ENCODE assay signal across 3 cellular contexts in genomic region chr14:102556098-102556677, GRCh38.
TF ChIP-seq lines count a peak whose summit lies in the region.

No MANE protein-coding gene starts in this region.

TF ChIP-seq in SK-N-SH, 30 proteins besides CTCF, POLR2A, EP300 and RAD21:
- TF ChIP-seq POLR2AphosphoS5 (IDR thresholded peaks at IDR 0.05; ENCODE audit: low read depth, low read length): no peak
- TF ChIP-seq FOXM1 (IDR thresholded peaks at IDR 0.05; ENCODE audit: low read depth): no peak

TF ChIP-seq in SK-N-SH treated with all-trans-retinoic acid at 6 μM for 48 hours, 23 proteins besides CTCF, POLR2A, EP300 and RAD21:
- no peak for TF ChIP-seq ZNF8 (CRISPR knock-in tag; IDR thresholded peaks at IDR 0.05)
- no peak for TF ChIP-seq TOX (CRISPR knock-in tag; IDR thresholded peaks at IDR 0.05; ENCODE audit: borderline replicate concordance)
- no peak for TF ChIP-seq GLIS3 (CRISPR knock-in tag; IDR thresholded peaks at IDR 0.05)
- TF ChIP-seq CSRNP3 (CRISPR knock-in tag; IDR thresholded peaks at IDR 0.05): no peak
- no peak for TF ChIP-seq ZFP30 (CRISPR knock-in tag; IDR thresholded peaks at IDR 0.05)
- no peak for TF ChIP-seq CREB5 (CRISPR knock-in tag; IDR thresholded peaks at IDR 0.05; ENCODE audit: low read depth)
- TF ChIP-seq BACH2 (CRISPR knock-in tag; IDR thresholded peaks at IDR 0.05; ENCODE audit: borderline replicate concordance): no peak
- no peak for TF ChIP-seq ISL1 (CRISPR knock-in tag; IDR thresholded peaks at IDR 0.05)
- no peak for TF ChIP-seq TCF4 (CRISPR knock-in tag; IDR thresholded peaks at IDR 0.05; ENCODE audit: borderline replicate concordance)
- no peak for TF ChIP-seq RARB (CRISPR knock-in tag; IDR thresholded peaks at IDR 0.05)
- TF ChIP-seq TSHZ2 (CRISPR knock-in tag; IDR thresholded peaks at IDR 0.05): no peak
- no peak for TF ChIP-seq SNAI2 (CRISPR knock-in tag; IDR thresholded peaks at IDR 0.05)
- TF ChIP-seq ZNF565 (CRISPR knock-in tag; conservative IDR thresholded peaks at IDR 0.05; ENCODE audit: low read depth): no peak
- TF ChIP-seq PPARA (CRISPR knock-in tag; IDR thresholded peaks at IDR 0.05; ENCODE audit: borderline replicate concordance): no peak
TF ChIP-seq in SK-N-SH treated with all-trans-retinoic acid at 6 μM for 48 hours: peak in this region for 0.

TF ChIP-seq in K562, 482 proteins besides CTCF, POLR2A, EP300 and RAD21:
- 0 out of 2 replicates have a peak, but pooled peaks have one; percentile 16 for TF ChIP-seq POLR2AphosphoS2 (IDR thresholded peaks at IDR 0.05; ENCODE audit: low read length)
- TF ChIP-seq HNRNPUL1 (IDR thresholded peaks at IDR 0.05; ENCODE audit: low read length): no peak
- peak; percentile 13 for TF ChIP-seq POLR2B (IDR thresholded peaks at IDR 0.05; ENCODE audit: low read depth, partially characterized antibody)
- TF ChIP-seq RBFOX2 (IDR thresholded peaks at IDR 0.05; ENCODE audit: low read depth, low read length): peak; percentile 25
TF ChIP-seq in K562: peak in this region for 3.
